Comparison of ENCODE assay signal across 1 cellular context in the genomic region with DNA sequence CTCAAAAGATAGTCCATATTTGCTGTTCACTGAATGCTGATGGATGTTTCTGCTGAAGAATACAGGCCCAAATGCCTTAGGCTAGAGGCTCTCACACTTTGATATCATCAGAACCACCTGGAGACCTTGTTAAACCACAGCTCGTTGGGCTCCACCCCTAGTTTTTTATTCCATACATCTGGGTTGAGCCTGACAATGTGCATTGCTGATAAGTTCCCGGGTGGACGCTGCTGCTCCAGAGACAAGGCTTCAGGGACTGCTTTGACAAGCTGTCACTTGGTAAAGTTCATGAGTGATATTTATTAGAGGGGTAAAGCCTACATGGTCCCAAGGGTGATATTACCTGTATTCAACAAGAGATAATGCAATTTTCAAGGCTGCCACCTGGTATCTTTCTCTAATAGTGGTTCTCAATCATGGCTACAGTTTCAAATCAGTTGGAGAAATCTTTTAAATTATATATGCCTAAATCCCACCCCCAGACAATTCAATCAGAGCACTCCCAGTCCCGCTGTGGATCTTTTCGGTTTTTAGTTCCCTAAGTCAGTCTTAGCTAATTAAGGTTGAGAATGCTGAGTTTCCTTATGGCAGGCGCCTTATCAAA.
TF ChIP-seq lines count a peak whose summit lies in the region.

No MANE protein-coding gene starts in this region.

TF ChIP-seq in K562, 482 proteins besides CTCF, POLR2A, EP300 and RAD21 (continued from another document and continues in another):
- TF ChIP-seq, protein P1, sequence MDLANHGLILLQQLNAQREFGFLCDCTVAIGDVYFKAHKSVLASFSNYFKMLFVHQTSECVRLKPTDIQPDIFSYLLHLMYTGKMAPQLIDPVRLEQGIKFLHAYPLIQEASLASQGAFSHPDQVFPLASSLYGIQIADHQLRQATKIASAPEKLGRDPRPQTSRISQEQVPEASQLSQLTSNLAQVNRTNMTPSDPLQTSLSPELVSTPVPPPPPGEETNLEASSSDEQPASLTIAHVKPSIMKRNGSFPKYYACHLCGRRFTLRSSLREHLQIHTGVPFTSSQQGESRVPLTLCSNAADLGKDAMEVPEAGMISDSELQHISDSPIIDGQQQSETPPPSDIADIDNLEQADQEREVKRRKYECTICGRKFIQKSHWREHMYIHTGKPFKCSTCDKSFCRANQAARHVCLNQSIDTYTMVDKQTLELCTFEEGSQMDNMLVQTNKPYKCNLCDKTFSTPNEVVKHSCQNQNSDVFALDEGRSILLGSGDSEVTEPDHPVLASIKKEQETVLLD (IDR thresholded peaks at IDR 0.05) = peak; percentile 52; the same call in 1 of the 2 replicates
- TF ChIP-seq, protein P2, sequence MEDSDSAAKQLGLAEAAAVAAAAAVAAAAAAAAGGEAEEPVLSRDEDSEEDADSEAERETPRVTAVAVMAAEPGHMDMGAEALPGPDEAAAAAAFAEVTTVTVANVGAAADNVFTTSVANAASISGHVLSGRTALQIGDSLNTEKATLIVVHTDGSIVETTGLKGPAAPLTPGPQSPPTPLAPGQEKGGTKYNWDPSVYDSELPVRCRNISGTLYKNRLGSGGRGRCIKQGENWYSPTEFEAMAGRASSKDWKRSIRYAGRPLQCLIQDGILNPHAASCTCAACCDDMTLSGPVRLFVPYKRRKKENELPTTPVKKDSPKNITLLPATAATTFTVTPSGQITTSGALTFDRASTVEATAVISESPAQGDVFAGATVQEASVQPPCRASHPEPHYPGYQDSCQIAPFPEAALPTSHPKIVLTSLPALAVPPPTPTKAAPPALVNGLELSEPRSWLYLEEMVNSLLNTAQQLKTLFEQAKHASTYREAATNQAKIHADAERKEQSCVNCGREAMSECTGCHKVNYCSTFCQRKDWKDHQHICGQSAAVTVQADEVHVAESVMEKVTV (CRISPR knock-in tag; IDR thresholded peaks at IDR 0.05) = no peak
- TF ChIP-seq, protein P3, sequence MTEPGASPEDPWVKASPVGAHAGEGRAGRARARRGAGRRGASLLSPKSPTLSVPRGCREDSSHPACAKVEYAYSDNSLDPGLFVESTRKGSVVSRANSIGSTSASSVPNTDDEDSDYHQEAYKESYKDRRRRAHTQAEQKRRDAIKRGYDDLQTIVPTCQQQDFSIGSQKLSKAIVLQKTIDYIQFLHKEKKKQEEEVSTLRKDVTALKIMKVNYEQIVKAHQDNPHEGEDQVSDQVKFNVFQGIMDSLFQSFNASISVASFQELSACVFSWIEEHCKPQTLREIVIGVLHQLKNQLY (CRISPR knock-in tag; conservative IDR thresholded peaks at IDR 0.05) = no peak
- peak in 1 of 2 experiments; percentile 42; a peak in 1 of 4 replicates for TF ChIP-seq MAZ (CRISPR knock-in tag; conservative IDR thresholded peaks at IDR 0.05 in 1 of 2, IDR thresholded peaks at IDR 0.05 in 1 of 2)
- peak; percentile 94 for TF ChIP-seq STAT5A (IDR thresholded peaks at IDR 0.05; ENCODE audit: borderline replicate concordance, low read length)
- TF ChIP-seq, protein P4, sequence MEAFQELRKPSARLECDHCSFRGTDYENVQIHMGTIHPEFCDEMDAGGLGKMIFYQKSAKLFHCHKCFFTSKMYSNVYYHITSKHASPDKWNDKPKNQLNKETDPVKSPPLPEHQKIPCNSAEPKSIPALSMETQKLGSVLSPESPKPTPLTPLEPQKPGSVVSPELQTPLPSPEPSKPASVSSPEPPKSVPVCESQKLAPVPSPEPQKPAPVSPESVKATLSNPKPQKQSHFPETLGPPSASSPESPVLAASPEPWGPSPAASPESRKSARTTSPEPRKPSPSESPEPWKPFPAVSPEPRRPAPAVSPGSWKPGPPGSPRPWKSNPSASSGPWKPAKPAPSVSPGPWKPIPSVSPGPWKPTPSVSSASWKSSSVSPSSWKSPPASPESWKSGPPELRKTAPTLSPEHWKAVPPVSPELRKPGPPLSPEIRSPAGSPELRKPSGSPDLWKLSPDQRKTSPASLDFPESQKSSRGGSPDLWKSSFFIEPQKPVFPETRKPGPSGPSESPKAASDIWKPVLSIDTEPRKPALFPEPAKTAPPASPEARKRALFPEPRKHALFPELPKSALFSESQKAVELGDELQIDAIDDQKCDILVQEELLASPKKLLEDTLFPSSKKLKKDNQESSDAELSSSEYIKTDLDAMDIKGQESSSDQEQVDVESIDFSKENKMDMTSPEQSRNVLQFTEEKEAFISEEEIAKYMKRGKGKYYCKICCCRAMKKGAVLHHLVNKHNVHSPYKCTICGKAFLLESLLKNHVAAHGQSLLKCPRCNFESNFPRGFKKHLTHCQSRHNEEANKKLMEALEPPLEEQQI (IDR thresholded peaks at IDR 0.05) = peak; percentile 63; the same call in 1 of the 2 replicates
- no peak for TF ChIP-seq TEAD2 (tag; IDR thresholded peaks at IDR 0.05)
- TF ChIP-seq KHSRP (IDR thresholded peaks at IDR 0.05) = peak; percentile 27; the same call in 1 of the 2 replicates
- no peak for TF ChIP-seq ZNF23 (CRISPR knock-in tag; IDR thresholded peaks at IDR 0.05)
- TF ChIP-seq GABPA (tag; conservative IDR thresholded peaks at IDR 0.05; ENCODE audit: low read depth) = no peak
- TF ChIP-seq KDM1A (IDR thresholded peaks at IDR 0.05) = peak; percentile 91 to 93
- TF ChIP-seq SMAD1 (IDR thresholded peaks at IDR 0.05; ENCODE audit: low read depth, low read length, partially characterized antibody) = no peak
- peak; percentile 93 for TF ChIP-seq SOX6 (IDR thresholded peaks at IDR 0.05)
- TF ChIP-seq ZSCAN29 (IDR thresholded peaks at IDR 0.05) = no peak
- peak; percentile 98 for TF ChIP-seq POLR2AphosphoS5 (IDR thresholded peaks at IDR 0.05; ENCODE audit: control insufficient read depth, insufficient read depth, low read depth, low read length)
- TF ChIP-seq, protein P5, sequence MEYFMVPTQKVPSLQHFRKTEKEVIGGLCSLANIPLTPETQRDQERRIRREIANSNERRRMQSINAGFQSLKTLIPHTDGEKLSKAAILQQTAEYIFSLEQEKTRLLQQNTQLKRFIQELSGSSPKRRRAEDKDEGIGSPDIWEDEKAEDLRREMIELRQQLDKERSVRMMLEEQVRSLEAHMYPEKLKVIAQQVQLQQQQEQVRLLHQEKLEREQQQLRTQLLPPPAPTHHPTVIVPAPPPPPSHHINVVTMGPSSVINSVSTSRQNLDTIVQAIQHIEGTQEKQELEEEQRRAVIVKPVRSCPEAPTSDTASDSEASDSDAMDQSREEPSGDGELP (CRISPR knock-in tag; IDR thresholded peaks at IDR 0.05; ENCODE audit: borderline replicate concordance) = peak; percentile 70
- TF ChIP-seq, protein P6, sequence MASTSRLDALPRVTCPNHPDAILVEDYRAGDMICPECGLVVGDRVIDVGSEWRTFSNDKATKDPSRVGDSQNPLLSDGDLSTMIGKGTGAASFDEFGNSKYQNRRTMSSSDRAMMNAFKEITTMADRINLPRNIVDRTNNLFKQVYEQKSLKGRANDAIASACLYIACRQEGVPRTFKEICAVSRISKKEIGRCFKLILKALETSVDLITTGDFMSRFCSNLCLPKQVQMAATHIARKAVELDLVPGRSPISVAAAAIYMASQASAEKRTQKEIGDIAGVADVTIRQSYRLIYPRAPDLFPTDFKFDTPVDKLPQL (IDR thresholded peaks at IDR 0.05; ENCODE audit: extremely low read depth, insufficient read length) = no peak
- TF ChIP-seq PHB (CRISPR knock-in tag; IDR thresholded peaks at IDR 0.05) = no peak
- TF ChIP-seq CBFA2T3 (IDR thresholded peaks at IDR 0.05) = peak; percentile 99
- peak; percentile 53; the same call in 1 of the 2 replicates for TF ChIP-seq LEF1 (IDR thresholded peaks at IDR 0.05)
- TF ChIP-seq, protein P7, sequence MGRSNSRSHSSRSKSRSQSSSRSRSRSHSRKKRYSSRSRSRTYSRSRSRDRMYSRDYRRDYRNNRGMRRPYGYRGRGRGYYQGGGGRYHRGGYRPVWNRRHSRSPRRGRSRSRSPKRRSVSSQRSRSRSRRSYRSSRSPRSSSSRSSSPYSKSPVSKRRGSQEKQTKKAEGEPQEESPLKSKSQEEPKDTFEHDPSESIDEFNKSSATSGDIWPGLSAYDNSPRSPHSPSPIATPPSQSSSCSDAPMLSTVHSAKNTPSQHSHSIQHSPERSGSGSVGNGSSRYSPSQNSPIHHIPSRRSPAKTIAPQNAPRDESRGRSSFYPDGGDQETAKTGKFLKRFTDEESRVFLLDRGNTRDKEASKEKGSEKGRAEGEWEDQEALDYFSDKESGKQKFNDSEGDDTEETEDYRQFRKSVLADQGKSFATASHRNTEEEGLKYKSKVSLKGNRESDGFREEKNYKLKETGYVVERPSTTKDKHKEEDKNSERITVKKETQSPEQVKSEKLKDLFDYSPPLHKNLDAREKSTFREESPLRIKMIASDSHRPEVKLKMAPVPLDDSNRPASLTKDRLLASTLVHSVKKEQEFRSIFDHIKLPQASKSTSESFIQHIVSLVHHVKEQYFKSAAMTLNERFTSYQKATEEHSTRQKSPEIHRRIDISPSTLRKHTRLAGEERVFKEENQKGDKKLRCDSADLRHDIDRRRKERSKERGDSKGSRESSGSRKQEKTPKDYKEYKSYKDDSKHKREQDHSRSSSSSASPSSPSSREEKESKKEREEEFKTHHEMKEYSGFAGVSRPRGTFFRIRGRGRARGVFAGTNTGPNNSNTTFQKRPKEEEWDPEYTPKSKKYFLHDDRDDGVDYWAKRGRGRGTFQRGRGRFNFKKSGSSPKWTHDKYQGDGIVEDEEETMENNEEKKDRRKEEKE (IDR thresholded peaks at IDR 0.05; ENCODE audit: borderline replicate concordance in 1 of 2, control insufficient read depth in 1 of 2, low read depth in 2 of 2, low read length in 1 of 2) = no peak
- TF ChIP-seq TEAD4 (IDR thresholded peaks at IDR 0.05; ENCODE audit: low read length) = peak; percentile 99
- TF ChIP-seq TEAD4 (CRISPR knock-in tag; IDR thresholded peaks at IDR 0.05; ENCODE audit: borderline replicate concordance) = no peak
- TF ChIP-seq ZFX (CRISPR knock-in tag; IDR thresholded peaks at IDR 0.05) = peak; percentile 41; the same call in 1 of the 2 replicates
- TF ChIP-seq ZNF146 (CRISPR knock-in tag; IDR thresholded peaks at IDR 0.05; ENCODE audit: unreplicated experiment) = no peak
- TF ChIP-seq MAFK (IDR thresholded peaks at IDR 0.05; ENCODE audit: low read length) = no peak
- TF ChIP-seq, protein P8, sequence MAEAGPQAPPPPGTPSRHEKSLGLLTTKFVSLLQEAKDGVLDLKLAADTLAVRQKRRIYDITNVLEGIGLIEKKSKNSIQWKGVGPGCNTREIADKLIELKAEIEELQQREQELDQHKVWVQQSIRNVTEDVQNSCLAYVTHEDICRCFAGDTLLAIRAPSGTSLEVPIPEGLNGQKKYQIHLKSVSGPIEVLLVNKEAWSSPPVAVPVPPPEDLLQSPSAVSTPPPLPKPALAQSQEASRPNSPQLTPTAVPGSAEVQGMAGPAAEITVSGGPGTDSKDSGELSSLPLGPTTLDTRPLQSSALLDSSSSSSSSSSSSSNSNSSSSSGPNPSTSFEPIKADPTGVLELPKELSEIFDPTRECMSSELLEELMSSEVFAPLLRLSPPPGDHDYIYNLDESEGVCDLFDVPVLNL (CRISPR knock-in tag; IDR thresholded peaks at IDR 0.05; ENCODE audit: low read depth) = no peak
- TF ChIP-seq, protein P9, sequence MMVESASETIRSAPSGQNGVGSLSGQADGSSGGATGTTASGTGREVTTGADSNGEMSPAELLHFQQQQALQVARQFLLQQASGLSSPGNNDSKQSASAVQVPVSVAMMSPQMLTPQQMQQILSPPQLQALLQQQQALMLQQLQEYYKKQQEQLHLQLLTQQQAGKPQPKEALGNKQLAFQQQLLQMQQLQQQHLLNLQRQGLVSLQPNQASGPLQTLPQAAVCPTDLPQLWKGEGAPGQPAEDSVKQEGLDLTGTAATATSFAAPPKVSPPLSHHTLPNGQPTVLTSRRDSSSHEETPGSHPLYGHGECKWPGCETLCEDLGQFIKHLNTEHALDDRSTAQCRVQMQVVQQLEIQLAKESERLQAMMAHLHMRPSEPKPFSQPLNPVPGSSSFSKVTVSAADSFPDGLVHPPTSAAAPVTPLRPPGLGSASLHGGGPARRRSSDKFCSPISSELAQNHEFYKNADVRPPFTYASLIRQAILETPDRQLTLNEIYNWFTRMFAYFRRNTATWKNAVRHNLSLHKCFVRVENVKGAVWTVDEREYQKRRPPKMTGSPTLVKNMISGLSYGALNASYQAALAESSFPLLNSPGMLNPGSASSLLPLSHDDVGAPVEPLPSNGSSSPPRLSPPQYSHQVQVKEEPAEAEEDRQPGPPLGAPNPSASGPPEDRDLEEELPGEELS (CRISPR knock-in tag; IDR thresholded peaks at IDR 0.05; ENCODE audit: borderline replicate concordance) = no peak
- TF ChIP-seq TAL1 (IDR thresholded peaks at IDR 0.05) = peak; percentile 98
- no peak for TF ChIP-seq U2AF1 (optimal IDR thresholded peaks at IDR 0.05; ENCODE audit: low read depth, low read length)
- 0 out of 2 replicates have a peak, but pooled peaks have one; percentile 38 for TF ChIP-seq ZKSCAN8 (CRISPR knock-in tag; IDR thresholded peaks at IDR 0.05)
- TF ChIP-seq, protein P10, sequence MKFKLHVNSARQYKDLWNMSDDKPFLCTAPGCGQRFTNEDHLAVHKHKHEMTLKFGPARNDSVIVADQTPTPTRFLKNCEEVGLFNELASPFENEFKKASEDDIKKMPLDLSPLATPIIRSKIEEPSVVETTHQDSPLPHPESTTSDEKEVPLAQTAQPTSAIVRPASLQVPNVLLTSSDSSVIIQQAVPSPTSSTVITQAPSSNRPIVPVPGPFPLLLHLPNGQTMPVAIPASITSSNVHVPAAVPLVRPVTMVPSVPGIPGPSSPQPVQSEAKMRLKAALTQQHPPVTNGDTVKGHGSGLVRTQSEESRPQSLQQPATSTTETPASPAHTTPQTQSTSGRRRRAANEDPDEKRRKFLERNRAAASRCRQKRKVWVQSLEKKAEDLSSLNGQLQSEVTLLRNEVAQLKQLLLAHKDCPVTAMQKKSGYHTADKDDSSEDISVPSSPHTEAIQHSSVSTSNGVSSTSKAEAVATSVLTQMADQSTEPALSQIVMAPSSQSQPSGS (CRISPR knock-in tag; IDR thresholded peaks at IDR 0.05) = no peak
- peak; percentile 98 for TF ChIP-seq PML (IDR thresholded peaks at IDR 0.05; ENCODE audit: low read length)
- TF ChIP-seq ZNF324 (CRISPR knock-in tag; IDR thresholded peaks at IDR 0.05) = no peak
- TF ChIP-seq TCF7 (IDR thresholded peaks at IDR 0.05; ENCODE audit: borderline replicate concordance) = no peak
- TF ChIP-seq, protein P11, sequence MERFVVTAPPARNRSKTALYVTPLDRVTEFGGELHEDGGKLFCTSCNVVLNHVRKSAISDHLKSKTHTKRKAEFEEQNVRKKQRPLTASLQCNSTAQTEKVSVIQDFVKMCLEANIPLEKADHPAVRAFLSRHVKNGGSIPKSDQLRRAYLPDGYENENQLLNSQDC (CRISPR knock-in tag; IDR thresholded peaks at IDR 0.05) = no peak
- no peak for TF ChIP-seq KLF6 (CRISPR knock-in tag; IDR thresholded peaks at IDR 0.05; ENCODE audit: borderline replicate concordance)
- no peak for TF ChIP-seq PHF21A (IDR thresholded peaks at IDR 0.05; ENCODE audit: borderline replicate concordance, low read depth)
- no peak for TF ChIP-seq ELF2 (CRISPR knock-in tag; IDR thresholded peaks at IDR 0.05)
- TF ChIP-seq, protein P12, sequence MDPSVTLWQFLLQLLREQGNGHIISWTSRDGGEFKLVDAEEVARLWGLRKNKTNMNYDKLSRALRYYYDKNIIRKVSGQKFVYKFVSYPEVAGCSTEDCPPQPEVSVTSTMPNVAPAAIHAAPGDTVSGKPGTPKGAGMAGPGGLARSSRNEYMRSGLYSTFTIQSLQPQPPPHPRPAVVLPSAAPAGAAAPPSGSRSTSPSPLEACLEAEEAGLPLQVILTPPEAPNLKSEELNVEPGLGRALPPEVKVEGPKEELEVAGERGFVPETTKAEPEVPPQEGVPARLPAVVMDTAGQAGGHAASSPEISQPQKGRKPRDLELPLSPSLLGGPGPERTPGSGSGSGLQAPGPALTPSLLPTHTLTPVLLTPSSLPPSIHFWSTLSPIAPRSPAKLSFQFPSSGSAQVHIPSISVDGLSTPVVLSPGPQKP (CRISPR knock-in tag; IDR thresholded peaks at IDR 0.05) = no peak
- TF ChIP-seq IRF2 (CRISPR knock-in tag; IDR thresholded peaks at IDR 0.05) = no peak
